In the genomic region with DNA sequence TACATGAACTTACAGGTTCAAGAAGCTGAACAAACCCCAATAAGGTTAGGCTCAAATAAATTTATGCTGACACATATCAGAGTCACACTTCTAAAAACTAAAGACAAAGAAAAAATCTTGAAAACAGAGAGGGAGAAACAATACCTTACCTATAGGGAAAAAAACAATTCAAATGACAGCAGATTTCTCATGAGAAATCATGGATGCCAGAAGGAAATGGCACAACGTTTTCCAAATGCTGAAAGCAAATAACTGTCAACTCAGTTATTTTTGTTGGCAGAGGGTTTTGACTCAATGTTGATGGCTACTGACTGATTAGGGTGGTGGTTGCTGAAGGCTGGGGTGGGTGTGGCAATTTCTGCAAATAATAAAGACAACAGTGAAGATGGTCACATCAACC, we compare ENCODE assay signal across 30 cellular contexts.
"Had no signal": no experiment of that assay in that cellular context is flagged by ENCODE, and none has a peak within 500 bp of the region (broad histone marks: within the 10 kb centered on the region; RNA-seq: fewer than 3 reads in every experiment).

No MANE protein-coding gene starts in this region.

- FAIRE-seq: astrocyte, bronchial epithelial cell, colon had no signal

- H3K4me3 ChIP-seq: esophagus muscularis mucosa, gastroesophageal sphincter had no signal

- H3K4me3 Mint-ChIP-seq: activated CD8-positive, alpha-beta T cell treated with anti-CD3 and anti-CD28 coated beads for 36 hours; activated naive CD8-positive, alpha-beta T cell; activated T-cell treated with anti-CD3 and anti-CD28 coated beads, Interleukin-2, amount 50 U/mL, for 4 hours; activated T-helper 17 cell treated with anti-CD3 and anti-CD28 coated beads, Interleukin-2, amount 50 U/mL, for 72 hours; central memory CD8-positive, alpha-beta T cell; effector memory CD8-positive, alpha-beta T cell had no signal

- H3K27ac ChIP-seq: brain microvascular endothelial cell, esophagus muscularis mucosa, gastroesophageal sphincter had no signal

- DNase-seq: activated CD4-positive, alpha-beta T cell treated with anti-CD3 and anti-CD28 coated beads for 1 hour; activated CD4-positive, alpha-beta T cell treated with anti-CD3 and anti-CD28 coated beads for 48 hours; activated CD4-positive, alpha-beta T cell treated with anti-CD3 and anti-CD28 coated beads, Interleukin-2, amount 50 U/mL, for 1 hour; activated CD4-positive, alpha-beta T cell treated with anti-CD3 and anti-CD28 coated beads, Interleukin-2, amount 50 U/mL, for 48 hours; activated CD8-positive, alpha-beta memory T cell treated with anti-CD3 and anti-CD28 coated beads for 24 hours; activated CD8-positive, alpha-beta T cell treated with anti-CD3 and anti-CD28 coated beads for 36 hours; activated effector memory CD4-positive, alpha-beta T cell treated with Interleukin-2 at 50 U/mL for 16 hours; activated gamma-delta T cell treated with Interleukin-2 at 50 U/mL for 16 hours; activated naive CD4-positive, alpha-beta T cell treated with anti-CD3 and anti-CD28 coated beads, Interleukin-2, amount 50 U/mL, for 16 hours; activated naive CD4-positive, alpha-beta T cell treated with Interleukin-2 at 50 U/mL for 16 hours; activated T-cell treated with anti-CD3 and anti-CD28 coated beads, Interleukin-2, amount 50 U/mL, for 4 hours; amniotic stem cell; anterior cingulate cortex; brain microvascular endothelial cell; cortex of kidney; dermis blood vessel endothelial cell; effector CD4-positive, alpha-beta T cell; effector memory CD8-positive, alpha-beta T cell; erythroblast; foreskin melanocyte; hippocampal formation; T-helper 2 cell had no signal

- H3K27ac Mint-ChIP-seq: activated CD8-positive, alpha-beta T cell treated with anti-CD3 and anti-CD28 coated beads for 36 hours; activated naive CD8-positive, alpha-beta T cell; activated T-helper 17 cell treated with anti-CD3 and anti-CD28 coated beads, Interleukin-2, amount 50 U/mL, for 72 hours; effector memory CD8-positive, alpha-beta T cell had no signal

- ATAC-seq: activated CD8-positive, alpha-beta T cell treated with anti-CD3 and anti-CD28 coated beads for 36 hours; activated T-cell treated with anti-CD3 and anti-CD28 coated beads, Interleukin-2, amount 50 U/mL, for 4 hours; activated T-helper 17 cell treated with anti-CD3 and anti-CD28 coated beads, Interleukin-2, amount 50 U/mL, for 72 hours; effector memory CD8-positive, alpha-beta T cell; gastroesophageal sphincter had no signal

- H3K27me3 Mint-ChIP-seq: activated CD8-positive, alpha-beta T cell treated with anti-CD3 and anti-CD28 coated beads for 36 hours; activated naive CD8-positive, alpha-beta T cell; central memory CD8-positive, alpha-beta T cell had no signal

- H3K36me3 ChIP-seq: brain microvascular endothelial cell, esophagus muscularis mucosa, gastroesophageal sphincter had no signal

- H3K27me3 ChIP-seq: brain microvascular endothelial cell, esophagus muscularis mucosa, gastroesophageal sphincter had no signal

- H3K4me1 Mint-ChIP-seq: activated T-helper 17 cell treated with anti-CD3 and anti-CD28 coated beads, Interleukin-2, amount 50 U/mL, for 72 hours; central memory CD8-positive, alpha-beta T cell had no signal
